19 cellular contexts compared by ENCODE assay signal in genomic region chr12:31019106-31019505, GRCh38. TPM values are rescaled to one million over a fixed set of nuclear protein-coding genes. Genes with fewer than 3 reads are reported as not detected.
DNase-seq lines count a peak whose midpoint lies in the region; ATAC-seq and TF ChIP-seq lines count a peak whose summit lies in the region.
"Had no signal": no experiment of that assay in that cellular context is flagged by ENCODE, and none has a peak within 500 bp of the region (broad histone marks: within the 10 kb centered on the region; RNA-seq: fewer than 3 reads in every experiment).

No MANE protein-coding gene starts in this region.

- H2AFZ ChIP-seq in OCI-LY1 (ENCODE audit: low read length): no peak overlapping the region
- H2AFZ ChIP-seq: GM23248 had no signal

- no peaks in the 10 kb centered on the region for H3K36me3 Mint-ChIP-seq in endothelial cell (ENCODE audit: low read depth, unreplicated experiment)
- no peaks in the 10 kb centered on the region for H3K36me3 Mint-ChIP-seq in naive thymus-derived CD4-positive, alpha-beta T cell
- H3K36me3 Mint-ChIP-seq: CD14-positive monocyte had no signal

- 0 out of 2 replicates have a peak, but pooled peaks cover 4% of the 10 kb centered on the region for H3K79me2 ChIP-seq in OCI-LY1 (ENCODE audit: insufficient read depth, low read length)

- H3K4me3 Mint-ChIP-seq in endothelial cell (ENCODE audit: unreplicated experiment): peak overlapping the region; percentile 9
- H3K4me3 Mint-ChIP-seq in naive thymus-derived CD4-positive, alpha-beta T cell: no peak overlapping the region
- H3K4me3 Mint-ChIP-seq: B cell; CD14-positive monocyte; CD4-positive, alpha-beta T cell; CD8-positive, alpha-beta memory T cell had no signal

- peaks cover 32% of the 10 kb centered on the region for H3K4me1 Mint-ChIP-seq in endothelial cell (ENCODE audit: unreplicated experiment)
- H3K4me1 Mint-ChIP-seq in naive thymus-derived CD4-positive, alpha-beta T cell: no peaks in the 10 kb centered on the region
- H3K4me1 Mint-ChIP-seq: B cell; CD8-positive, alpha-beta memory T cell had no signal

- no peak overlapping the region for H3K9ac ChIP-seq in OCI-LY1 (ENCODE audit: low read length)
- H3K9ac ChIP-seq: BLaER1, GM23248 had no signal

- CTCF ChIA-PET in HEK293 (lab: Yijun Ruan, JAX): no interaction called here
- CTCF ChIA-PET in naive thymus-derived CD4-positive, alpha-beta T cell (lab: Charles Lee): no interaction called here

- no peaks in the 10 kb centered on the region for H3K9me3 Mint-ChIP-seq in endothelial cell (ENCODE audit: unreplicated experiment)
- H3K9me3 Mint-ChIP-seq in naive thymus-derived CD4-positive, alpha-beta T cell: peaks cover 0 to 4% (median 0%) of the 10 kb centered on the region in 11 donors
- H3K9me3 Mint-ChIP-seq: CD4-positive, alpha-beta T cell had no signal

- intact Hi-C loops in naive thymus-derived CD4-positive, alpha-beta T cell (cut with micrococcal nuclease): no loop called here

- no peak for ATAC-seq in naive thymus-derived CD4-positive, alpha-beta T cell
- ATAC-seq: GM12878 had no signal

- peaks cover 7% of the 10 kb centered on the region for H3K4me1 ChIP-seq in HEK293 (ENCODE audit: control insufficient read depth, insufficient read depth, low read length)
- peaks cover 79% of the 10 kb centered on the region for H3K4me1 ChIP-seq in OCI-LY1 (ENCODE audit: insufficient read depth, low read length, severe bottlenecking)
- H3K4me1 ChIP-seq in naive thymus-derived CD4-positive, alpha-beta T cell (ENCODE audit: control insufficient read depth in 2 of 2, insufficient read depth in 2 of 2, low read length in 2 of 2): no peaks in the 10 kb centered on the region

- no peaks in the 10 kb centered on the region for H3K27me3 ChIP-seq in OCI-LY1 (ENCODE audit: insufficient read depth, low read length)
- no peaks in the 10 kb centered on the region for H3K27me3 ChIP-seq in naive thymus-derived CD4-positive, alpha-beta T cell (ENCODE audit: control insufficient read depth in 2 of 2, insufficient read depth in 2 of 2, low read length in 2 of 2)
- H3K27me3 ChIP-seq: BLaER1 had no signal

- H3F3A ChIP-seq in OCI-LY1 (ENCODE audit: insufficient read depth, low read length): no peaks in the 10 kb centered on the region

- H3K27ac Mint-ChIP-seq in endothelial cell (ENCODE audit: unreplicated experiment): no peak overlapping the region
- no peak overlapping the region for H3K27ac Mint-ChIP-seq in naive thymus-derived CD4-positive, alpha-beta T cell
- H3K27ac Mint-ChIP-seq: B cell; CD14-positive monocyte; CD4-positive, alpha-beta T cell; CD8-positive, alpha-beta memory T cell had no signal

- H3K36me3 ChIP-seq in HEK293 (ENCODE audit: control insufficient read depth in 2 of 2, insufficient read depth in 1 of 2, low read length in 2 of 2): no peaks in the 10 kb centered on the region
- H3K36me3 ChIP-seq in OCI-LY1 (ENCODE audit: insufficient read depth, low read length): no peaks in the 10 kb centered on the region
- no peaks in the 10 kb centered on the region for H3K36me3 ChIP-seq in naive thymus-derived CD4-positive, alpha-beta T cell (ENCODE audit: control insufficient read depth in 2 of 3, insufficient read depth in 3 of 3, low read length in 3 of 3)
- H3K36me3 ChIP-seq: BLaER1 had no signal

- H3K4me3 ChIP-seq in HEK293 (ENCODE audit: low read depth, low read length): no peak overlapping the region
- no peak overlapping the region for H3K4me3 ChIP-seq in OCI-LY1 (ENCODE audit: low read depth, low read length, poor library complexity, severe bottlenecking)
- H3K4me3 ChIP-seq in naive thymus-derived CD4-positive, alpha-beta T cell (ENCODE audit: low read length): no peak overlapping the region
- H3K4me3 ChIP-seq: BLaER1, GM12878, GM23248 had no signal

- H3K27ac ChIP-seq in HEK293 (ENCODE audit: extremely low read depth, low read depth, low read length): no peak overlapping the region
- peak overlapping the region; percentile 80 for H3K27ac ChIP-seq in OCI-LY1 (ENCODE audit: low read depth, low read length, poor library complexity, severe bottlenecking)
- no peak overlapping the region for H3K27ac ChIP-seq in naive thymus-derived CD4-positive, alpha-beta T cell (ENCODE audit: low read depth, low read length)
- H3K27ac ChIP-seq: BLaER1, GM23248 had no signal

- H4K20me1 ChIP-seq in OCI-LY1 (ENCODE audit: insufficient read depth, low read length): no peaks in the 10 kb centered on the region
- H4K20me1 ChIP-seq: BLaER1 had no signal

- no peak for DNase-seq in endothelial cell (ENCODE audit: low spot score)
- DNase-seq in naive thymus-derived CD4-positive, alpha-beta T cell: no peak
- DNase-seq in A172 (ENCODE audit: low spot score): no peak
- no peak for DNase-seq in retina
- DNase-seq: CD4-positive, alpha-beta T cell; CD8-positive, alpha-beta memory T cell; DMS 273 treated with DMSO at 0.1 percent for 48 hours; DMS79; EL; GDM1; GM23248; H7; HCEC 1CT had no signal

- no peaks in the 10 kb centered on the region for H3K9me3 ChIP-seq in HEK293 (ENCODE audit: control insufficient read depth, insufficient read depth, low read depth, low read length)
- H3K9me3 ChIP-seq in OCI-LY1 (ENCODE audit: low read length): no peaks in the 10 kb centered on the region
- no peaks in the 10 kb centered on the region for H3K9me3 ChIP-seq in naive thymus-derived CD4-positive, alpha-beta T cell (ENCODE audit: control insufficient read depth in 2 of 3, low read length in 3 of 3)
- H3K9me3 ChIP-seq: BLaER1 had no signal

- peaks cover 13% of the 10 kb centered on the region for H3K27me3 Mint-ChIP-seq in endothelial cell (ENCODE audit: unreplicated experiment)
- peaks cover 0 to 14% (median 8%) of the 10 kb centered on the region in 5 donors for H3K27me3 Mint-ChIP-seq in naive thymus-derived CD4-positive, alpha-beta T cell

- TF ChIP-seq CTCF in HEK293 (tag by site-specific recombination; IDR thresholded peaks at IDR 0.05) (no peak), OCI-LY1 (IDR thresholded peaks at IDR 0.05; ENCODE audit: low read length) (no peak), endothelial cell (IDR thresholded peaks at IDR 0.05; ENCODE audit: unreplicated experiment) (no peak)

- H3K4me2 ChIP-seq in OCI-LY1 (ENCODE audit: low read length): no peak overlapping the region

- H3K9me2 ChIP-seq in OCI-LY1 (ENCODE audit: low read depth, low read length): no peaks in the 10 kb centered on the region

- POLR2A ChIA-PET in HEK293 (lab: Yijun Ruan, JAX): no interaction called here
- POLR2A ChIA-PET in naive thymus-derived CD4-positive, alpha-beta T cell (lab: Charles Lee): no interaction called here

TF ChIP-seq in HEK293, 187 proteins besides CTCF, POLR2A, EP300 and RAD21:
- TF ChIP-seq ZBTB20 (tag by site-specific recombination; IDR thresholded peaks at IDR 0.05) (no peak), ZNF146 (tag by site-specific recombination; IDR thresholded peaks at IDR 0.05) (peak; percentile 91)

RNA-seq across cellular contexts. Expression of gene DDX11, which starts 54.6 kb away (rescaled TPM):
- total RNA-seq in endothelial cell (ENCODE audit: unreplicated experiment): 40.2 TPM
- 100 to 1,000 TPM in 1 of 5 experiments, 10 to 100 TPM in 4; 40.3 to 123 (median 58.7) TPM for total RNA-seq in naive thymus-derived CD4-positive, alpha-beta T cell
- 10 to 100 TPM in 1 of 2 donors, 1 to 10 TPM in 1; 1.5 to 25.4 TPM for polyA plus RNA-seq in naive thymus-derived CD4-positive, alpha-beta T cell
- 20.9 and 22.3 TPM in 2 replicates for total RNA-seq in A172 (2014; rRNA removed; shearing (Covaris generic))
